ENCODE assay signal across 13 cellular contexts in genomic region chr22:43135565-43135964, GRCh38. TPM values are rescaled to one million over a fixed set of nuclear protein-coding genes. Genes with fewer than 3 reads are reported as not detected.
DNase-seq lines count a peak whose midpoint lies in the region; ATAC-seq and TF ChIP-seq lines count a peak whose summit lies in the region.
"Had no signal": no experiment of that assay in that cellular context is flagged by ENCODE, and none has a peak within 500 bp of the region (broad histone marks: within the 10 kb centered on the region; RNA-seq: fewer than 3 reads in every experiment).

No MANE protein-coding gene starts in this region.

- ATAC-seq in Right ventricle myocardium inferior (no peak), left cardiac atrium (no peak), left colon (peak; percentile 58), upper lobe of right lung (peak; percentile 7)

- H3K27ac ChIP-seq in neuronal stem cell (replicated peaks; ENCODE audit: low read length) (no peak overlapping the region), upper lobe of right lung (no peak overlapping the region), esophagus muscularis mucosa (replicated peaks in 1 of 4) (no peak overlapping the region)
- H3K27ac ChIP-seq: 22Rv1, C4-2B had no signal

- TF ChIP-seq CTCF in upper lobe of right lung (IDR thresholded peaks at IDR 0.05) (no peak), esophagus muscularis mucosa (IDR thresholded peaks at IDR 0.05) (no peak)

- no peak for TF ChIP-seq EP300 in esophagus muscularis mucosa (IDR thresholded peaks at IDR 0.05)

- peaks cover 51 to 94% of the 10 kb centered on the region in 2 donors for H3K36me3 ChIP-seq in neuronal stem cell (replicated peaks in 1 of 2; ENCODE audit: control insufficient read depth in 2 of 2, insufficient read depth in 2 of 2, low read length in 2 of 2)
- peaks cover 67% of the 10 kb centered on the region for H3K36me3 ChIP-seq in upper lobe of right lung
- peaks cover 35 to 99% (median 85%) of the 10 kb centered on the region in 4 donors for H3K36me3 ChIP-seq in esophagus muscularis mucosa

- no peak overlapping the region for H2AFZ ChIP-seq in neuronal stem cell (ENCODE audit: low read length)

- no peak overlapping the region for H2BK12ac ChIP-seq in neuronal stem cell (ENCODE audit: low read length)

- H3K79me1 ChIP-seq in neuronal stem cell (ENCODE audit: low read depth, low read length), result peaks cover 3% of the 10 kb centered on the region

- H3K9ac ChIP-seq in neuronal stem cell (ENCODE audit: low read depth, low read length, poor library complexity), result no peak overlapping the region

- no peak overlapping the region for H3K4ac ChIP-seq in neuronal stem cell (ENCODE audit: low read length)

- H2BK5ac ChIP-seq in neuronal stem cell (ENCODE audit: low read length), result no peak overlapping the region

- H2BK120ac ChIP-seq in neuronal stem cell (ENCODE audit: low read depth, low read length), result no peak overlapping the region

- H4K91ac ChIP-seq in neuronal stem cell (ENCODE audit: low read depth, low read length, poor library complexity), result peak overlapping the region; percentile 44

- H3K4me3 ChIP-seq in neuronal stem cell (ENCODE audit: low read length in 2 of 2) (peak overlapping the region in 1 of 2 donors; percentile 1), upper lobe of right lung (no peak overlapping the region), esophagus muscularis mucosa (no peak overlapping the region)

- no peak overlapping the region for H3K14ac ChIP-seq in neuronal stem cell (ENCODE audit: low read length)

- peak; percentile 4 for DNase-seq in Right ventricle myocardium inferior (ENCODE audit: missing footprints)
- DNase-seq in left cardiac atrium, result no peak
- no peak for DNase-seq in left colon
- no peak for DNase-seq in neuronal stem cell (ENCODE audit: low spot score)
- DNase-seq in upper lobe of right lung, result no peak
- no peak for DNase-seq in NCI-H2196 treated with DMSO at 0.1 percent for 48 hours (lab: John Stamatoyannopoulos, UW; ENCODE audit: unreplicated experiment)
- DNase-seq in esophagus muscularis mucosa (ENCODE audit: extremely low spot score), result no peak
- DNase-seq in activated gamma-delta T cell (lab: John Stamatoyannopoulos, UW), result no peak
- DNase-seq: DMS153, DMS79 treated with DMSO at 0.1 percent for 48 hours, GOT3 had no signal

- no peak overlapping the region for H3K18ac ChIP-seq in neuronal stem cell (ENCODE audit: low read length)

- no peak overlapping the region for H4K8ac ChIP-seq in neuronal stem cell (ENCODE audit: low read depth, low read length)

- TF ChIP-seq POLR2A in esophagus muscularis mucosa (IDR thresholded peaks at IDR 0.05; ENCODE audit: low read depth), result no peak

- H3K4me1 ChIP-seq in neuronal stem cell (ENCODE audit: control insufficient read depth in 2 of 2, insufficient read depth in 1 of 2, low read depth in 1 of 2, low read length in 2 of 2) (no peaks in the 10 kb centered on the region), upper lobe of right lung (peaks cover 13% of the 10 kb centered on the region), esophagus muscularis mucosa (peaks cover 0 to 18% (median 16%) of the 10 kb centered on the region in 4 donors)

- WGBS in neuronal stem cell (ENCODE audit: extremely low coverage in 2 of 2, insufficient read length in 2 of 2, insufficient replicate concordance in 1 of 2), 2 donors, result no CpG with 5 or more reads among the region's 5 CpGs
- 89% methylated on average over 3 of the region's 5 CpGs for WGBS in esophagus muscularis mucosa

- no peak overlapping the region for H3K23ac ChIP-seq in neuronal stem cell (ENCODE audit: low read depth, low read length, poor library complexity)

- no peak overlapping the region for H2BK15ac ChIP-seq in neuronal stem cell (ENCODE audit: low read length)

- H3K9me3 ChIP-seq in neuronal stem cell (replicated peaks in 1 of 2; ENCODE audit: control insufficient read depth in 2 of 2, insufficient read depth in 1 of 2, low read depth in 1 of 2, low read length in 2 of 2) (no peaks in the 10 kb centered on the region), upper lobe of right lung (no peaks in the 10 kb centered on the region), esophagus muscularis mucosa (no peaks in the 10 kb centered on the region)

- H3K27me3 ChIP-seq in neuronal stem cell (ENCODE audit: control insufficient read depth in 3 of 3, insufficient read depth in 3 of 3, low read depth in 1 of 3, low read length in 3 of 3) (peaks cover 0 to 2% (median 0%) of the 10 kb centered on the region in 3 experiments), upper lobe of right lung (no peaks in the 10 kb centered on the region), esophagus muscularis mucosa (no peaks in the 10 kb centered on the region)

- no peak overlapping the region for H2AK5ac ChIP-seq in neuronal stem cell (ENCODE audit: low read depth, low read length)

- intact Hi-C loops in Right ventricle myocardium inferior (cut with DNase I) (loop anchor here (10.0 kb wide), 1 partner anchor 271 kb away; no protein-coding TSS in a partner anchor), left cardiac atrium (cut with DNase I) (no loop called here), left colon (cut with DNase I, micrococcal nuclease) (no loop called here), upper lobe of right lung (cut with DNase I) (no loop called here), esophagus muscularis mucosa (cut with DNase I) (no loop called here)

- H3K4me2 ChIP-seq in neuronal stem cell (ENCODE audit: insufficient read depth, low read length, poor library complexity, severe bottlenecking), result no peak overlapping the region

RNA-seq across cellular contexts. Expression of gene MCAT, which starts 7.6 kb away (rescaled TPM):
- total RNA-seq in Right ventricle myocardium inferior (15.5 TPM), left cardiac atrium (10 to 100 TPM; 10.4 to 12.7 TPM), left colon (10 to 100 TPM; 15.2 to 19.7 TPM), upper lobe of right lung (12.1 TPM), esophagus muscularis mucosa (10 to 100 TPM; 15.8 to 32.1 (median 22.7) TPM)
- 14.6 TPM for polyA plus RNA-seq in neuronal stem cell (2013, experiment 1 of 2)
- 12.4 TPM for polyA plus RNA-seq in neuronal stem cell (2013, experiment 2 of 2)

RNA-seq across cellular contexts. Expression of gene TSPO, which starts 15.8 kb away (rescaled TPM):
- total RNA-seq in Right ventricle myocardium inferior (136 TPM), left cardiac atrium (100 to 1,000 TPM in 1 of 2 donors, 10 to 100 TPM in 1; 96.2 to 147 TPM), left colon (100 to 1,000 TPM; 250 to 259 TPM), upper lobe of right lung (185 TPM), esophagus muscularis mucosa (100 to 1,000 TPM; 172 to 191 (median 182) TPM)
- 13.7 TPM for polyA plus RNA-seq in neuronal stem cell (2013, experiment 1 of 2)
- 13.8 TPM for polyA plus RNA-seq in neuronal stem cell (2013, experiment 2 of 2)

RNA-seq across cellular contexts. Expression of gene BIK, which starts 25.0 kb away (rescaled TPM):
- 0.43 TPM for total RNA-seq in Right ventricle myocardium inferior
- not detected for total RNA-seq in left cardiac atrium
- total RNA-seq in left colon, result 10 to 100 TPM; 22.6 to 23.0 TPM
- polyA plus RNA-seq in neuronal stem cell (2013, experiment 1 of 2), result 1.3 TPM
- 1.0 TPM for polyA plus RNA-seq in neuronal stem cell (2013, experiment 2 of 2)
- 0.87 TPM for total RNA-seq in upper lobe of right lung
- total RNA-seq in esophagus muscularis mucosa, result under 1 TPM in 1 of 4 donors, not detected in 3; 0.32 TPM

RNA-seq across cellular contexts. Expression of gene TTLL1, which starts 46.4 kb away (rescaled TPM):
- 7.3 TPM for total RNA-seq in Right ventricle myocardium inferior
- total RNA-seq in left cardiac atrium, result 1 to 10 TPM; 4.2 to 5.7 TPM
- total RNA-seq in left colon, result 1 to 10 TPM; 2.1 to 3.2 TPM
- polyA plus RNA-seq in neuronal stem cell (2013, experiment 1 of 2), result 18.5 TPM
- polyA plus RNA-seq in neuronal stem cell (2013, experiment 2 of 2), result 17.6 TPM
- total RNA-seq in upper lobe of right lung, result 5.1 TPM
- 1 to 10 TPM; 2.8 to 7.3 (median 4.1) TPM for total RNA-seq in esophagus muscularis mucosa

RNA-seq across cellular contexts. Expression of gene TTLL12, which starts 51.4 kb away (rescaled TPM):
- total RNA-seq in Right ventricle myocardium inferior (13.2 TPM), left cardiac atrium (10 to 100 TPM in 1 of 2 donors, 1 to 10 TPM in 1; 9.3 to 10.3 TPM), left colon (10 to 100 TPM; 79.5 to 91.6 TPM), upper lobe of right lung (20.5 TPM), esophagus muscularis mucosa (10 to 100 TPM; 19.9 to 32.8 (median 28.0) TPM)
- 35.3 TPM for polyA plus RNA-seq in neuronal stem cell (2013, experiment 1 of 2)
- polyA plus RNA-seq in neuronal stem cell (2013, experiment 2 of 2), result 37.1 TPM

Comparison
In these comparisons a context has a peak if more than half of its experiments do, and no peak if none do; other contexts are left out.
1. ATAC-seq: peak in left colon (single experiment) and upper lobe of right lung (single experiment); none in Right ventricle myocardium inferior (single experiment) and left cardiac atrium (0 of 2).
2. RNA of gene BIK, which starts 25.0 kb away (total RNA-seq): 22.6 to 23.0 TPM in left colon; 0.87 TPM in upper lobe of right lung (single experiment), 0.43 TPM in Right ventricle myocardium inferior (single experiment), not detected in left cardiac atrium and 0.32 TPM in esophagus muscularis mucosa; every median in the first group is over 10 times any median in the second.